ENCODE assay signal across 8 cellular contexts in the genomic region with DNA sequence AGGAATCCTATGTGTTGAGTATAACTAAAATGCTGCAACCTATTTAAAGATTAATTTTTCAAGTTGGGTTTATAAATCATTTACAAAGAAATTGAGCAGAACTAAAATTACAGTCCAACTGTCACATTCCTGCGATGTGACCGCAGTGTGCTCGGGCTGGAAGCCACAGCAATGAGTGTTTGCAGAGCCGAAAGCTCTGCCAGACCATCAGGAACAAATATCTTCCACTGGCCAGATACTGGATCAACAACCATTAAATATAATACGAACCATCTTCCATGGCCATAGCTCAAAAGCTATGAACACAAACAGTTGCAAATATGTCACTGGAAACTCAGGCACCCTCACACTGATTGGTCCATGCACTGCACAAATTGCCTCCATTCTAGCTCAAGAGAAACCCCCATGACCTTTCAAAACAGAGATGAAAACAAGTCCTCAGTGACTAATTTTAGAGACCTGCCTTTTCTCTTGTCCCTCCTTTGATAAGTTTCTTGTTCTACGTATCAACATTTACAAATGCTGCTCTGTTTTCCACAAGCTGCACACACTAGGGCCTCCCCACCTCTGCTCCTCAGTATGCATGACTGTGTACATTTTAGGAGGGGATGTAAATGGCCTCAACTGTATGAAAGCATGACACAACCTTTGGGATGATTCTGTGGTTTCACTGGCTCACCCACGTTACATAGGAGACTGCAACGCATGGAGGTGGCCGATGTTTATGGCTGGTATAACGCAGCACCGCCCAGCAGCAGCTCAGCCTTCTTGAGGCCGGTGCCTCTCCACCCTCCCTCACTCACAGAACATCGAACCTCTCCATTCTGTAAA.
DNase-seq lines count a peak whose midpoint lies in the region; ATAC-seq and TF ChIP-seq lines count a peak whose summit lies in the region.

No MANE protein-coding gene starts in this region.

- intact Hi-C loops in left ventricle myocardium superior (cut with micrococcal nuclease), result loop anchor here (10.0 kb wide), 1 partner anchor 635 kb away; no protein-coding TSS in a partner anchor

- H3K4me1 Mint-ChIP-seq in stimulated activated effector memory CD8-positive, alpha-beta T cell treated with anti-CD3 and anti-CD28 coated beads, Interleukin-12 subunit alpha, Interleukin-12 subunit beta, amount 100 ng/mL, for 72 hours, result peaks cover 12% of the 10 kb centered on the region

- no peak for DNase-seq in activated CD4-positive, CD25-positive, alpha-beta regulatory T cell (lab: John Stamatoyannopoulos, UW)
- DNase-seq in activated CD4-positive, alpha-beta T cell treated with anti-CD3 and anti-CD28 coated beads, Interleukin-2, amount 50 U/mL, for 48 hours, result peak; percentile 18 to 26
- DNase-seq in left ventricle myocardium superior, result peak; percentile 34
- DNase-seq in stimulated activated effector memory CD8-positive, alpha-beta T cell treated with anti-CD3 and anti-CD28 coated beads, Interleukin-12 subunit alpha, Interleukin-12 subunit beta, amount 100 ng/mL, for 72 hours (ENCODE audit: low spot score in 2 of 2), result peak; percentile 15 to 54
- DNase-seq in germinal center (ENCODE audit: low spot score), result no peak
- no peak for DNase-seq in MM.1S

- H4K20me1 ChIP-seq in MM.1S (ENCODE audit: insufficient read depth, low read length), result no peaks in the 10 kb centered on the region

- H3K9ac ChIP-seq in MM.1S (ENCODE audit: low read length), result no peak overlapping the region

- H3K27ac ChIP-seq in MM.1S (ENCODE audit: low read length), result no peak overlapping the region

- no peak overlapping the region for H2AFZ ChIP-seq in MM.1S (ENCODE audit: low read length)

- H3K4me3 Mint-ChIP-seq in stimulated activated effector memory CD8-positive, alpha-beta T cell treated with anti-CD3 and anti-CD28 coated beads, Interleukin-12 subunit alpha, Interleukin-12 subunit beta, amount 100 ng/mL, for 72 hours, result peak overlapping the region; percentile 26

- H3K4me3 ChIP-seq in MM.1S (ENCODE audit: low read length), result no peak overlapping the region

- no peaks in the 10 kb centered on the region for H3K36me3 ChIP-seq in MM.1S (replicated peaks; ENCODE audit: insufficient read depth, low read length)

- no peaks in the 10 kb centered on the region for H3K4me1 ChIP-seq in MM.1S (ENCODE audit: low read length)

- no peaks in the 10 kb centered on the region for H3K79me2 ChIP-seq in MM.1S (ENCODE audit: low read length)

- peaks cover 4% of the 10 kb centered on the region for H3K36me3 Mint-ChIP-seq in stimulated activated effector memory CD8-positive, alpha-beta T cell treated with anti-CD3 and anti-CD28 coated beads, Interleukin-12 subunit alpha, Interleukin-12 subunit beta, amount 100 ng/mL, for 72 hours

- H3K4me2 ChIP-seq in MM.1S (ENCODE audit: low read depth, low read length), result no peak overlapping the region

- TF ChIP-seq CTCF in MM.1S (IDR thresholded peaks at IDR 0.05; ENCODE audit: low read length), result no peak

- H3K9me2 ChIP-seq in MM.1S (replicated peaks; ENCODE audit: insufficient read depth, low read length), result no peaks in the 10 kb centered on the region

- H3K9me3 ChIP-seq in MM.1S (replicated peaks; ENCODE audit: insufficient read depth, low read length), result no peaks in the 10 kb centered on the region

- no peaks in the 10 kb centered on the region for H3F3A ChIP-seq in MM.1S (ENCODE audit: insufficient read depth, low read length)

- H3K27me3 ChIP-seq in MM.1S (replicated peaks; ENCODE audit: insufficient read depth, low read length), result no peaks in the 10 kb centered on the region

- peak overlapping the region; percentile 51 for H3K27ac Mint-ChIP-seq in stimulated activated effector memory CD8-positive, alpha-beta T cell treated with anti-CD3 and anti-CD28 coated beads, Interleukin-12 subunit alpha, Interleukin-12 subunit beta, amount 100 ng/mL, for 72 hours

- peaks cover 3% of the 10 kb centered on the region for H3K9me3 Mint-ChIP-seq in stimulated activated effector memory CD8-positive, alpha-beta T cell treated with anti-CD3 and anti-CD28 coated beads, Interleukin-12 subunit alpha, Interleukin-12 subunit beta, amount 100 ng/mL, for 72 hours

- peak; percentile 88 to 89 for ATAC-seq in activated CD4-positive, CD25-positive, alpha-beta regulatory T cell treated with anti-CD3 and anti-CD28 coated beads, Interleukin-2, amount 50 U/mL, for 24 hours
- ATAC-seq in left ventricle myocardium superior, result peak; percentile 54
- peak; percentile 96 for ATAC-seq in stimulated activated effector memory CD8-positive, alpha-beta T cell treated with anti-CD3 and anti-CD28 coated beads, Interleukin-12 subunit alpha, Interleukin-12 subunit beta, amount 100 ng/mL, for 72 hours
- no peak for ATAC-seq in HG03139 (IDR thresholded peaks at IDR 0.05; ENCODE audit: unreplicated experiment)

Comparison
In these comparisons a context has a peak if more than half of its experiments do, and no peak if none do; other contexts are left out.
1. DNase-seq: peak in activated CD4-positive, alpha-beta T cell treated with anti-CD3 and anti-CD28 coated beads, Interleukin-2, amount 50 U/mL, for 48 hours (2 of 2), left ventricle myocardium superior (single experiment) and stimulated activated effector memory CD8-positive, alpha-beta T cell treated with anti-CD3 and anti-CD28 coated beads, Interleukin-12 subunit alpha, Interleukin-12 subunit beta, amount 100 ng/mL, for 72 hours (2 of 2); none in activated CD4-positive, CD25-positive, alpha-beta regulatory T cell (0 of 4), germinal center (single experiment) and MM.1S (single experiment).